In the genomic region with DNA sequence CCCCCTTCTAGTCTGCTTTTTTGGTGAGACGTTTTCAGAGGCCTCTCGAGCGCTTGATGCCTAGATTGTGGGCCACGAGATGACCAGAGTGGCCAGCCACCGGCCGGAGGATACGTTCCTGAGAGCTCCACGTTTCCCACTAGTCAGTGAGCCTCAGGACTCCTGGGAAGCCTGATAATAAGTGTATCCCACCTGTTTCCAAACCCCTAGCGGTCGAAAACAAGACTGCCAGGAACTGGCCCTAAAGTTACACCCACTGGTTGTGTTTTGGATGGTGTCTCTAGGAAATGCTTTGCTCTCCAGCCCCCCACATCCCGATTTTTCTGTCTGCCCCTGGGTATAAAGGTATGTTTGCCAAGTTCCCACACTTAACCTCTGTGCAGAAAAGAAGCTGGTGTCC, we compare ENCODE assay signal across 11 cellular contexts. TPM values are rescaled to one million over a fixed set of nuclear protein-coding genes. Genes with fewer than 3 reads are reported as not detected.
A peak's percentile ranks its signal among the peaks of the same experiment; 100 is the strongest.
DNase-seq lines count a peak whose midpoint lies in the region; ATAC-seq and TF ChIP-seq lines count a peak whose summit lies in the region.
"Had no signal": no experiment of that assay in that cellular context is flagged by ENCODE, and none has a peak within 500 bp of the region (broad histone marks: within the 10 kb centered on the region; RNA-seq: fewer than 3 reads in every experiment).

No MANE protein-coding gene starts in this region.

- peaks cover 63% of the 10 kb centered on the region for H3K9me3 Mint-ChIP-seq in nephron progenitor cell
- no peaks in the 10 kb centered on the region for H3K9me3 Mint-ChIP-seq in activated CD4-positive, alpha-beta memory T cell treated with anti-CD3 and anti-CD28 coated beads for 36 hours

- 77% methylated on average over 11 of the region's 11 CpGs; no CpG with 5 or more reads in 1 of the 2 donors for WGBS in transverse colon (ENCODE audit: low coverage in 1 of 2), 2 donors

- in situ Hi-C loops in transverse colon (cut with MboI; ENCODE audit: low pct_ligation_motif_present in 1 of 4, low pct_unique_long_range_greater_than_20kb in 1 of 4, low sequenced_read_pairs in 3 of 4) = no loop called here

- intact Hi-C loops in activated CD4-positive, alpha-beta memory T cell treated with anti-CD3 and anti-CD28 coated beads for 36 hours (cut with micrococcal nuclease) = loop anchor here (10.0 kb wide), 1 partner anchor 1008 kb away; no protein-coding TSS in a partner anchor
- intact Hi-C loops in transverse colon (cut with DNase I; ENCODE audit: low total_unique reads) = loop anchor here (5.0 kb wide), 1 partner anchor 1241 kb away; no protein-coding TSS in a partner anchor

- peaks cover 4% of the 10 kb centered on the region for H3K36me3 Mint-ChIP-seq in nephron progenitor cell (ENCODE audit: low read depth)
- H3K36me3 Mint-ChIP-seq in activated CD4-positive, alpha-beta memory T cell treated with anti-CD3 and anti-CD28 coated beads for 36 hours = no peaks in the 10 kb centered on the region

- H3K4me3 ChIP-seq in choroid plexus epithelial cell (ENCODE audit: low read depth, low read length) = no peak overlapping the region
- no peak overlapping the region for H3K4me3 ChIP-seq in transverse colon
- H3K4me3 ChIP-seq: pancreas had no signal

- no peaks in the 10 kb centered on the region for H3K27me3 ChIP-seq in transverse colon
- H3K27me3 ChIP-seq: pancreas had no signal

- no peaks in the 10 kb centered on the region for H3K9me3 ChIP-seq in transverse colon
- H3K9me3 ChIP-seq: pancreas had no signal

- TF ChIP-seq POLR2A in transverse colon (IDR thresholded peaks at IDR 0.05) = no peak

- H3K27ac Mint-ChIP-seq in nephron progenitor cell = no peak overlapping the region
- H3K27ac Mint-ChIP-seq in activated CD4-positive, alpha-beta memory T cell treated with anti-CD3 and anti-CD28 coated beads for 36 hours = no peak overlapping the region

- CTCF ChIA-PET in activated CD4-positive, alpha-beta memory T cell treated with anti-CD3 and anti-CD28 coated beads for 36 hours (lab: Charles Lee) = no interaction called here

- peak overlapping the region; percentile 71 for H3K4me3 Mint-ChIP-seq in nephron progenitor cell
- H3K4me3 Mint-ChIP-seq in activated CD4-positive, alpha-beta memory T cell treated with anti-CD3 and anti-CD28 coated beads for 36 hours = no peak overlapping the region

- DNase-seq in ELF-1 (ENCODE audit: low read depth, low spot score) = peak; percentile 66
- DNase-seq in NCI-H510A treated with DMSO at 0.1 percent for 48 hours (lab: John Stamatoyannopoulos, UW) = peak; percentile 23
- peak; percentile 31 for DNase-seq in choroid plexus epithelial cell (ENCODE audit: low read depth)
- peak; percentile 32 for DNase-seq in nephron progenitor cell
- DNase-seq in activated CD4-positive, alpha-beta memory T cell treated with anti-CD3 and anti-CD28 coated beads for 36 hours = no peak
- no peak for DNase-seq in transverse colon
- DNase-seq in UCSD-AML1 (lab: John Stamatoyannopoulos, UW; ENCODE audit: unreplicated experiment) = no peak
- no peak for DNase-seq in stimulated activated naive CD8-positive, alpha-beta T cell treated with anti-CD3 and anti-CD28 coated beads, Interleukin-15, Interleukin-2, amounts not matched to agents 100 U/mL and 50 U/mL, for 24 hours
- DNase-seq: RPMI8226 had no signal

- peaks cover 4% of the 10 kb centered on the region for H3K4me1 Mint-ChIP-seq in nephron progenitor cell
- no peaks in the 10 kb centered on the region for H3K4me1 Mint-ChIP-seq in activated CD4-positive, alpha-beta memory T cell treated with anti-CD3 and anti-CD28 coated beads for 36 hours (ENCODE audit: low read depth)

- no peaks in the 10 kb centered on the region for H3K4me1 ChIP-seq in transverse colon
- H3K4me1 ChIP-seq: pancreas had no signal

- peaks cover 9% of the 10 kb centered on the region for H3K27me3 Mint-ChIP-seq in nephron progenitor cell (ENCODE audit: low read depth, poor library complexity)
- no peaks in the 10 kb centered on the region for H3K27me3 Mint-ChIP-seq in activated CD4-positive, alpha-beta memory T cell treated with anti-CD3 and anti-CD28 coated beads for 36 hours

- TF ChIP-seq EP300 in transverse colon (IDR thresholded peaks at IDR 0.05; ENCODE audit: low read depth) = no peak

- no peak for ATAC-seq in stimulated activated naive CD8-positive, alpha-beta T cell treated with anti-CD3 and anti-CD28 coated beads, Interleukin-15, Interleukin-2, amounts not matched to agents 100 U/mL and 50 U/mL, for 24 hours
- ATAC-seq: pancreas had no signal

- TF ChIP-seq CTCF in choroid plexus epithelial cell (conservative IDR thresholded peaks at IDR 0.05; ENCODE audit: low read depth, low read length) = peak; percentile 49
- peak; percentile 36 for TF ChIP-seq CTCF in nephron progenitor cell (IDR thresholded peaks at IDR 0.05)
- TF ChIP-seq CTCF in transverse colon (IDR thresholded peaks at IDR 0.05) = no peak

- no peak overlapping the region for H3K27ac ChIP-seq in transverse colon
- H3K27ac ChIP-seq: pancreas had no signal

- H3K36me3 ChIP-seq in transverse colon = no peaks in the 10 kb centered on the region
- H3K36me3 ChIP-seq: pancreas had no signal

- POLR2A ChIA-PET in activated CD4-positive, alpha-beta memory T cell treated with anti-CD3 and anti-CD28 coated beads for 36 hours (lab: Charles Lee) = no interaction called here

RNA-seq across cellular contexts. Expression of gene RS1, which starts 4.6 kb away (rescaled TPM):
- total RNA-seq in activated CD4-positive, alpha-beta memory T cell treated with anti-CD3 and anti-CD28 coated beads for 36 hours = not detected
- not detected for total RNA-seq in transverse colon
- total RNA-seq: glomerular endothelial cell, pancreas had no signal

RNA-seq across cellular contexts. Expression of gene PPEF1, which starts 31.0 kb away (rescaled TPM):
- total RNA-seq in activated CD4-positive, alpha-beta memory T cell treated with anti-CD3 and anti-CD28 coated beads for 36 hours = under 1 TPM in 1 of 2 experiments, not detected in 1; 0.15 TPM
- not detected for total RNA-seq in transverse colon
- total RNA-seq: glomerular endothelial cell had no signal

Comparison
In these comparisons a context has a peak if more than half of its experiments do, and no peak if none do; other contexts are left out.
1. DNase-seq: peak in ELF-1 (single experiment), NCI-H510A treated with DMSO at 0.1 percent for 48 hours (single experiment), choroid plexus epithelial cell (single experiment) and nephron progenitor cell (single experiment); none in activated CD4-positive, alpha-beta memory T cell treated with anti-CD3 and anti-CD28 coated beads for 36 hours (single experiment), transverse colon (single experiment), UCSD-AML1 (single experiment) and stimulated activated naive CD8-positive, alpha-beta T cell treated with anti-CD3 and anti-CD28 coated beads, Interleukin-15, Interleukin-2, amounts not matched to agents 100 U/mL and 50 U/mL, for 24 hours (single experiment).
2. CTCF ChIP-seq: peak in choroid plexus epithelial cell (single experiment) and nephron progenitor cell (single experiment); none in transverse colon (0 of 5).